In genomic region chr7:973312-973711, GRCh38 we compare ENCODE assay signal across 1 cellular context.
TF ChIP-seq lines count a peak whose summit lies in the region.

No MANE protein-coding gene starts in this region.

TF ChIP-seq in GM12878, 131 proteins besides CTCF, POLR2A, EP300 and RAD21:
- TF ChIP-seq BCLAF1 (IDR thresholded peaks at IDR 0.05) (no peak), CHD1 (IDR thresholded peaks at IDR 0.05; ENCODE audit: low read depth, low read length) (no peak), TCF12 (IDR thresholded peaks at IDR 0.05; ENCODE audit: low read depth, low read length) (no peak), CEBPB (IDR thresholded peaks at IDR 0.05; ENCODE audit: borderline replicate concordance in 1 of 2, low read depth in 2 of 2, low read length in 2 of 2) (no peak), ATF2 (IDR thresholded peaks at IDR 0.05; ENCODE audit: low read length) (no peak), NFXL1 (IDR thresholded peaks at IDR 0.05; ENCODE audit: borderline replicate concordance) (no peak), PML (IDR thresholded peaks at IDR 0.05; ENCODE audit: low read length) (no peak), CBFB (IDR thresholded peaks at IDR 0.05; ENCODE audit: low read depth) (no peak)
- TF ChIP-seq, protein P1, sequence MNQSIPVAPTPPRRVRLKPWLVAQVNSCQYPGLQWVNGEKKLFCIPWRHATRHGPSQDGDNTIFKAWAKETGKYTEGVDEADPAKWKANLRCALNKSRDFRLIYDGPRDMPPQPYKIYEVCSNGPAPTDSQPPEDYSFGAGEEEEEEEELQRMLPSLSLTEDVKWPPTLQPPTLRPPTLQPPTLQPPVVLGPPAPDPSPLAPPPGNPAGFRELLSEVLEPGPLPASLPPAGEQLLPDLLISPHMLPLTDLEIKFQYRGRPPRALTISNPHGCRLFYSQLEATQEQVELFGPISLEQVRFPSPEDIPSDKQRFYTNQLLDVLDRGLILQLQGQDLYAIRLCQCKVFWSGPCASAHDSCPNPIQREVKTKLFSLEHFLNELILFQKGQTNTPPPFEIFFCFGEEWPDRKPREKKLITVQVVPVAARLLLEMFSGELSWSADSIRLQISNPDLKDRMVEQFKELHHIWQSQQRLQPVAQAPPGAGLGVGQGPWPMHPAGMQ (IDR thresholded peaks at IDR 0.05; ENCODE audit: borderline replicate concordance) = no peak
